ENCODE assay signal across 24 cellular contexts in the genomic region with DNA sequence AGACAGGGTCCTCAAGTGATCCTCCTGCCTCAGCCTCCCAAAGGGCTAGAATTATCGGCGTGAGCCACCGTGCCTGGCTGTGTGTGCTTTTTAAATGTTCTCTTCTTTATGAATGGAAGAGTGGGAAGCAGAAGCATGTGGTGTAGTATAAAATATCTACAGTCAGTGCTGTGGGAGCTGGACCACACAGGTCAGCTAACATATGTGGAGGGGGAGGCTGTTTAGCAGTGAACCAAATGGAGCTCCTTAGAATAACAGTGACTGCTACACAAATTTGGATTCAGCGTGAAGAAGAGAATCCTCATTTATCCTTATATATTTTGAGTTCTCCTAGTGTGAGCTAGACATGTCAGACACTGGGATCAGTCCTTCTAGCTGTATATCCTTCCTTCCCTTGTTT. TPM values are rescaled to one million over a fixed set of nuclear protein-coding genes. Genes with fewer than 3 reads are reported as not detected.
DNase-seq lines count a peak whose midpoint lies in the region; ATAC-seq, FAIRE-seq and TF ChIP-seq lines count a peak whose summit lies in the region.
"Had no signal": no experiment of that assay in that cellular context is flagged by ENCODE, and none has a peak within 500 bp of the region (broad histone marks: within the 10 kb centered on the region; RNA-seq: fewer than 3 reads in every experiment).

No MANE protein-coding gene starts in this region.

- H3K27me3 ChIP-seq in SK-N-SH (ENCODE audit: insufficient read depth), result no peaks in the 10 kb centered on the region
- no peaks in the 10 kb centered on the region for H3K27me3 ChIP-seq in Karpas-422 (ENCODE audit: low read length)
- H3K27me3 ChIP-seq in small intestine (ENCODE audit: control insufficient read depth in 2 of 2, insufficient read depth in 2 of 2, low read length in 2 of 2), result no peaks in the 10 kb centered on the region
- H3K27me3 ChIP-seq: dorsolateral prefrontal cortex had no signal

- H3K4me1 ChIP-seq in SK-N-SH (ENCODE audit: control insufficient read depth in 1 of 2, insufficient read depth in 2 of 2, low read depth in 1 of 2, low read length in 1 of 2) (peaks cover 8 to 16% of the 10 kb centered on the region in 2 experiments; a peak in 3 of 4 replicates), Karpas-422 (ENCODE audit: low read length) (peaks cover 63% of the 10 kb centered on the region), small intestine (ENCODE audit: control insufficient read depth in 2 of 2, insufficient read depth in 1 of 2, low read depth in 1 of 2, low read length in 1 of 2) (peaks cover 0 to 5% of the 10 kb centered on the region in 2 donors)

- H3K9me3 ChIP-seq in SK-N-SH (no peaks in the 10 kb centered on the region), Karpas-422 (ENCODE audit: low read length) (no peaks in the 10 kb centered on the region), small intestine (ENCODE audit: control insufficient read depth, low read depth) (no peaks in the 10 kb centered on the region)
- H3K9me3 ChIP-seq: neutrophil had no signal

- DNase-seq in SK-N-SH (no peak), Karpas-422 (no peak), fibroblast of villous mesenchyme (ENCODE audit: low read depth) (peak; percentile 44), small intestine (no peak)
- DNase-seq in stimulated activated naive B cell treated with anti-CD40 and anti-IgM and Interleukin-4, amounts not matched to agents 10 μg/mL and 1 μg/mL and 100 μg/mL, for 72 hours, result no peak
- DNase-seq: 8988T; activated CD4-positive, CD25-positive, alpha-beta regulatory T cell treated with anti-CD3 and anti-CD28 coated beads, Interleukin-2, amount 50 U/mL, for 72 hours; activated CD8-positive, alpha-beta memory T cell treated with anti-CD3 and anti-CD28 coated beads for 24 hours; activated naive CD4-positive, alpha-beta T cell; activated T-cell treated with anti-CD3 and anti-CD28 coated beads, Interleukin-2, amount 50 U/mL, for 24 hours; amniotic stem cell; EL; HFFc6; Kasumi-1; NCI-H1694 treated with DMSO at 0.1 percent for 48 hours; stimulated activated CD4-positive, alpha-beta T cell treated with anti-CD3 and anti-CD28 coated beads, Interleukin-2, amount 100 ng/mL, for 48 hours; stimulated activated naive CD4-positive, alpha-beta T cell treated with Interleukin-2 at 50 U/mL for 16 hours had no signal

- POLR2A ChIA-PET in SK-N-SH (lab: Yijun Ruan, JAX), result no interaction called here

- 97% methylated on average over 4 of the region's 4 CpGs for WGBS in SK-N-SH (ENCODE audit: low lambda C conversion rate)
- 95 to 100% (median 99%) methylated on average over 4 of the region's 4 CpGs for WGBS in small intestine, 3 donors

- H4K20me1 ChIP-seq in SK-N-SH (ENCODE audit: insufficient read depth) (peaks cover 27% of the 10 kb centered on the region), Karpas-422 (ENCODE audit: insufficient read depth, low read depth, low read length) (no peaks in the 10 kb centered on the region)

- H3K79me2 ChIP-seq in SK-N-SH (ENCODE audit: insufficient read depth) (peaks cover 77% of the 10 kb centered on the region), Karpas-422 (ENCODE audit: low read length) (peaks cover 72% of the 10 kb centered on the region)

- H3K9me3 Mint-ChIP-seq in stimulated activated naive B cell treated with anti-CD40 and anti-IgM and Interleukin-4, amounts not matched to agents 10 μg/mL and 1 μg/mL and 100 μg/mL, for 72 hours, result peaks cover 0 to 2% of the 10 kb centered on the region in 2 donors
- H3K9me3 Mint-ChIP-seq: activated T-cell treated with anti-CD3 and anti-CD28 coated beads, Interleukin-2, amount 50 U/mL, for 24 hours; HFFc6 had no signal

- CTCF ChIA-PET in SK-N-SH (lab: Yijun Ruan, JAX), result interaction anchor here (0.9 to 3.1 kb wide), 2 partner anchors 8 to 13 kb away, joined by 3 to 7 read pairs; no protein-coding TSS in a partner anchor

- peak overlapping the region; percentile 41 to 55 for H3K4me3 Mint-ChIP-seq in stimulated activated naive B cell treated with anti-CD40 and anti-IgM and Interleukin-4, amounts not matched to agents 10 μg/mL and 1 μg/mL and 100 μg/mL, for 72 hours
- H3K4me3 Mint-ChIP-seq: activated T-cell treated with anti-CD3 and anti-CD28 coated beads, Interleukin-2, amount 50 U/mL, for 24 hours had no signal

- H3K4me3 ChIP-seq in SK-N-SH (ENCODE audit: low read depth in 2 of 2, low read length in 1 of 2) (no peak overlapping the region), Karpas-422 (ENCODE audit: low read length) (peak overlapping the region; percentile 62), fibroblast of villous mesenchyme (ENCODE audit: low read depth, low read length) (no peak overlapping the region), small intestine (ENCODE audit: low read depth in 1 of 2, low read length in 2 of 2) (no peak overlapping the region)

- H3K36me3 Mint-ChIP-seq in stimulated activated naive B cell treated with anti-CD40 and anti-IgM and Interleukin-4, amounts not matched to agents 10 μg/mL and 1 μg/mL and 100 μg/mL, for 72 hours, result peaks cover 5 to 9% of the 10 kb centered on the region in 2 donors

- TF ChIP-seq RAD21 in SK-N-SH (IDR thresholded peaks at IDR 0.05; ENCODE audit: low read length), result no peak

- TF ChIP-seq EP300 in SK-N-SH (IDR thresholded peaks at IDR 0.05; ENCODE audit: borderline replicate concordance in 1 of 2, low read depth in 1 of 2, low read length in 1 of 2), result no peak

- H3K4me2 ChIP-seq in SK-N-SH (peak overlapping the region; percentile 77), Karpas-422 (ENCODE audit: low read depth, low read length, poor library complexity, severe bottlenecking) (peak overlapping the region; percentile 70)

- H3K36me3 ChIP-seq in SK-N-SH (replicated peaks in 1 of 2; ENCODE audit: control insufficient read depth in 1 of 2, insufficient read depth in 2 of 2, low read length in 1 of 2), result no peaks in the 10 kb centered on the region
- H3K36me3 ChIP-seq in Karpas-422 (ENCODE audit: insufficient read depth, low read length), result no peaks in the 10 kb centered on the region
- H3K36me3 ChIP-seq in small intestine (ENCODE audit: control insufficient read depth in 2 of 2, insufficient read depth in 2 of 2, low read length in 2 of 2), result no peaks in the 10 kb centered on the region
- H3K36me3 ChIP-seq: neutrophil had no signal

- H3K9me2 ChIP-seq in SK-N-SH (no peaks in the 10 kb centered on the region), Karpas-422 (replicated peaks; ENCODE audit: insufficient read depth, low read length) (no peaks in the 10 kb centered on the region)

- ATAC-seq in SK-N-SH treated with all-trans-retinoic acid at 6 μM for 48 hours (no peak), HG03342 (IDR thresholded peaks at IDR 0.05; ENCODE audit: unreplicated experiment) (no peak), HG03108 (IDR thresholded peaks at IDR 0.05; ENCODE audit: unreplicated experiment) (no peak)
- no peak for ATAC-seq in stimulated activated naive B cell treated with anti-CD40 and anti-IgM and Interleukin-4, amounts not matched to agents 10 μg/mL and 1 μg/mL and 100 μg/mL, for 72 hours (replicated peaks)
- ATAC-seq: left lobe of liver had no signal

- H3K27me3 Mint-ChIP-seq in stimulated activated naive B cell treated with anti-CD40 and anti-IgM and Interleukin-4, amounts not matched to agents 10 μg/mL and 1 μg/mL and 100 μg/mL, for 72 hours, result no peaks in the 10 kb centered on the region
- H3K27me3 Mint-ChIP-seq: activated T-cell treated with anti-CD3 and anti-CD28 coated beads, Interleukin-2, amount 50 U/mL, for 24 hours had no signal

- no peak for TF ChIP-seq CTCF in SK-N-SH (IDR thresholded peaks at IDR 0.05)
- no peak for TF ChIP-seq CTCF in fibroblast of villous mesenchyme (IDR thresholded peaks at IDR 0.05; ENCODE audit: insufficient read depth, low read depth, low read length)

- H3K27ac Mint-ChIP-seq in stimulated activated naive B cell treated with anti-CD40 and anti-IgM and Interleukin-4, amounts not matched to agents 10 μg/mL and 1 μg/mL and 100 μg/mL, for 72 hours, result peak overlapping the region; percentile 59
- H3K27ac Mint-ChIP-seq: activated T-cell treated with anti-CD3 and anti-CD28 coated beads, Interleukin-2, amount 50 U/mL, for 24 hours; HFFc6 had no signal

- peaks cover 40 to 74% of the 10 kb centered on the region in 2 donors for H3K4me1 Mint-ChIP-seq in stimulated activated naive B cell treated with anti-CD40 and anti-IgM and Interleukin-4, amounts not matched to agents 10 μg/mL and 1 μg/mL and 100 μg/mL, for 72 hours

- no peak overlapping the region for H3K27ac ChIP-seq in SK-N-SH (ENCODE audit: low read depth in 2 of 2, low read length in 1 of 2)
- H3K27ac ChIP-seq in Karpas-422 (ENCODE audit: low read length), result peak overlapping the region; percentile 95
- H3K27ac ChIP-seq in small intestine (ENCODE audit: low read depth in 1 of 2, low read length in 1 of 2), result no peak overlapping the region
- H3K27ac ChIP-seq: epithelial cell of prostate, neutrophil had no signal

- H2AFZ ChIP-seq in SK-N-SH (ENCODE audit: low read depth) (no peak overlapping the region), Karpas-422 (ENCODE audit: low read length) (no peak overlapping the region)

- no peak for FAIRE-seq in small intestine (lab: Jason Lieb, UNC)

- H3F3A ChIP-seq in SK-N-SH (replicated peaks; ENCODE audit: insufficient read depth), result no peaks in the 10 kb centered on the region

- H3K9ac ChIP-seq in SK-N-SH (no peak overlapping the region), Karpas-422 (ENCODE audit: low read length) (peak overlapping the region; percentile 69)

TF ChIP-seq in SK-N-SH, 30 proteins besides CTCF, POLR2A, EP300 and RAD21 (continues in another document):
- TF ChIP-seq FOXM1 (IDR thresholded peaks at IDR 0.05; ENCODE audit: low read depth), result no peak
- TF ChIP-seq FOSL2 (IDR thresholded peaks at IDR 0.05; ENCODE audit: borderline replicate concordance, low read depth), result no peak

TF ChIP-seq in SK-N-SH treated with all-trans-retinoic acid at 6 μM for 48 hours, 23 proteins besides CTCF, POLR2A, EP300 and RAD21:
- no peak for TF ChIP-seq PPARA (CRISPR knock-in tag; IDR thresholded peaks at IDR 0.05; ENCODE audit: borderline replicate concordance)
- TF ChIP-seq CSDC2 (CRISPR knock-in tag; IDR thresholded peaks at IDR 0.05), result no peak
- TF ChIP-seq ZFP3 (CRISPR knock-in tag; IDR thresholded peaks at IDR 0.05), result no peak
- no peak for TF ChIP-seq RARB (CRISPR knock-in tag; IDR thresholded peaks at IDR 0.05)
- no peak for TF ChIP-seq ZNF8 (CRISPR knock-in tag; IDR thresholded peaks at IDR 0.05)
- no peak for TF ChIP-seq GLIS3 (CRISPR knock-in tag; IDR thresholded peaks at IDR 0.05)
- no peak for TF ChIP-seq ZFP30 (CRISPR knock-in tag; IDR thresholded peaks at IDR 0.05)
TF ChIP-seq in SK-N-SH treated with all-trans-retinoic acid at 6 μM for 48 hours: peak in this region for 0.

RNA-seq across cellular contexts. Expression of a gene that starts 3.2 kb away (rescaled TPM):
- polyA plus RNA-seq in SK-N-SH (2012; rRNA removed) (8.5 and 11.4 TPM in 2 replicates), small intestine (1 to 10 TPM; 1.9 to 5.0 (median 2.5) TPM)
- polyA plus RNA-seq in SK-N-SH (2012; cell fraction: cytosol; rRNA removed), result 12.0 and 14.0 TPM in 2 replicates
- polyA plus RNA-seq in SK-N-SH (2012; cell fraction: nucleus; rRNA removed), result 6.6 and 13.2 TPM in 2 replicates
- total RNA-seq in Karpas-422 (2014; rRNA removed; shearing (Covaris generic); ENCODE audit: low replicate concordance), result 39.2 and 50.5 TPM in 2 replicates
- total RNA-seq in fibroblast of villous mesenchyme, result 29.6 and 47.1 TPM in 2 replicates

RNA-seq across cellular contexts. Expression of a gene that starts 8.8 kb away (rescaled TPM):
- polyA plus RNA-seq in SK-N-SH (2012; rRNA removed) (10.6 and 14.1 TPM in 2 replicates), small intestine (1 to 10 TPM; 1.6 to 7.4 (median 3.5) TPM)
- 18.9 and 23.0 TPM in 2 replicates for polyA plus RNA-seq in SK-N-SH (2012; cell fraction: cytosol; rRNA removed)
- polyA plus RNA-seq in SK-N-SH (2012; cell fraction: nucleus; rRNA removed), result 5.7 and 11.4 TPM in 2 replicates
- total RNA-seq in Karpas-422 (2014; rRNA removed; shearing (Covaris generic); ENCODE audit: low replicate concordance), result 15.8 and 44.5 TPM in 2 replicates
- 39.0 and 56.1 TPM in 2 replicates for total RNA-seq in fibroblast of villous mesenchyme
